Comparison of ENCODE assay signal across 8 cellular contexts in the genomic region with DNA sequence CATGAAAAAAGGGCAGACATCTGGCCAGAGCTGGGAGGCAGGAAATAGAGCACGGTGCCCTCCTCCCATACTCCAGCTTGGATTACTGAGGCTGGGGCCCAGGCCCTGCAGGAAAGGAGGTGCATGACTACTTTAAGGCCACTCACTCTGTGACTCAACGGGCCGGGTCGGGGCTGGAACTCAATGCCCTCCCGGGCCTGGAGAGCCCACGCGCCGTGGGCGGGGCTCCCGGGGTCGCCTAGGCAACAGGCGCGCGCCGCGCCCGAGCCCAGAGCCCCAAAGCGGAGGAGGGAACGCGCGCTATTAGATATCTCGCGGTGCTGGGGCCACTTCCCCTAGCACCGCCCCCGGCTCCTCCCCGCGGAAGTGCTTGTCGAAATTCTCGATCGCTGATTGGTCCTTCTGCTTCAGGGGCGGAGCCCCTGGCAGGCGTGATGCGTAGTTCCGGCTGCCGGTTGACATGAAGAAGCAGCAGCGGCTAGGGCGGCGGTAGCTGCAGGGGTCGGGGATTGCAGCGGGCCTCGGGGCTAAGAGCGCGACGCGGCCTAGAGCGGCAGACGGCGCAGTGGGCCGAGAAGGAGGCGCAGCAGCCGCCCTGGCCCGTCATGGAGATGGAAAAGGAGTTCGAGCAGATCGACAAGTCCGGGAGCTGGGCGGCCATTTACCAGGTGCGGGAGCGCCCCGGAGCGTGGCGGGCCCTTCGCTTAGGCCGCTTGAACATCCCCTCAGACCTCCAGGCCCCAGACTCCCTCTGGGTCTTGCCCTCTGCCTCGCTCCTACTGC. TPM values are rescaled to one million over a fixed set of nuclear protein-coding genes. Genes with fewer than 3 reads are reported as not detected.
A peak's percentile ranks its signal among the peaks of the same experiment; 100 is the strongest.
DNase-seq lines count a peak whose midpoint lies in the region; ATAC-seq, FAIRE-seq and TF ChIP-seq lines count a peak whose summit lies in the region.

A gene (plus strand): TSS at position 461 of the 783 bp plus-strand sequence. CDS start 145 bp downstream, at position 606.

- H3K27me3 ChIP-seq in bronchial epithelial cell (ENCODE audit: control insufficient read depth, insufficient read depth, low read length) (no peaks in the 10 kb centered on the region), smooth muscle cell (ENCODE audit: low read depth) (no peaks in the 10 kb centered on the region)

- ATAC-seq in GM18873 (IDR thresholded peaks at IDR 0.05; ENCODE audit: low FRiP score, unreplicated experiment) = peak; percentile 83
- peak; percentile 82 for ATAC-seq in HG03139 (IDR thresholded peaks at IDR 0.05; ENCODE audit: unreplicated experiment)

- H3K36me3 ChIP-seq in bronchial epithelial cell (ENCODE audit: control insufficient read depth, insufficient read depth, low read length) (no peaks in the 10 kb centered on the region), smooth muscle cell (ENCODE audit: low read depth) (no peaks in the 10 kb centered on the region)

- CTCF ChIA-PET in AG04449 (lab: Yijun Ruan, JAX) = interaction anchor here (1.0 to 1.8 kb wide), 4 partner anchors 13 to 26 kb away, joined by 3 to 6 read pairs (median 4); no protein-coding TSS in a partner anchor

- H3F3A ChIP-seq in smooth muscle cell (ENCODE audit: low read depth) = peaks cover under 1% of the 10 kb centered on the region

- H3K79me2 ChIP-seq in smooth muscle cell (ENCODE audit: low read depth) = peaks cover 48% of the 10 kb centered on the region

- peak within 1 kb of the TSS; percentile 97 for H3K9ac ChIP-seq in smooth muscle cell (ENCODE audit: low read depth)

- POLR2A ChIA-PET in AG04449 (lab: Yijun Ruan, JAX) = interaction anchor here (0.6 to 1.4 kb wide), 5 partner anchors 10 to 64 kb away, joined by 3 to 5 read pairs (median 3); no protein-coding TSS in a partner anchor

- DNase-seq in AG04449 (ENCODE audit: low read depth, low spot score) (peak; percentile 90), NCI-H2227 treated with DMSO at 0.1 percent for 48 hours (lab: John Stamatoyannopoulos, UW) (peak; percentile 96), bronchial epithelial cell (ENCODE audit: low read depth) (peak; percentile 97), iPS-NIHi11 (ENCODE audit: low spot score) (peak; percentile 98), smooth muscle cell (lab: John Stamatoyannopoulos, UW; ENCODE audit: unreplicated experiment) (peak; percentile 90)

- peak within 1 kb of the TSS; percentile 78 for H3K27ac ChIP-seq in smooth muscle cell (ENCODE audit: low read depth)

- H3K9me3 ChIP-seq in smooth muscle cell (replicated peaks; ENCODE audit: low read depth) = no peaks in the 10 kb centered on the region

- peaks cover 16% of the 10 kb centered on the region for H3K4me1 ChIP-seq in smooth muscle cell (ENCODE audit: low read depth)

- FAIRE-seq in bronchial epithelial cell (lab: Jason Lieb, UNC) = no peak

- TF ChIP-seq CTCF in AG04449 (IDR thresholded peaks at IDR 0.05; ENCODE audit: insufficient read depth, low read length, missing control alignments) (no peak), WI38 (IDR thresholded peaks at IDR 0.05; ENCODE audit: low read depth, low read length) (no peak), bronchial epithelial cell (IDR thresholded peaks at IDR 0.05; ENCODE audit: insufficient read depth, low read length, severe bottlenecking) (peak; percentile 38), smooth muscle cell (IDR thresholded peaks at IDR 0.05; ENCODE audit: borderline replicate concordance, insufficient read depth, poor library complexity, severe bottlenecking) (no peak)

- H2AFZ ChIP-seq in smooth muscle cell (ENCODE audit: low read depth) = no peak within 1 kb of the TSS

- H4K20me1 ChIP-seq in smooth muscle cell (ENCODE audit: low read depth) = peaks cover 37% of the 10 kb centered on the region

- H3K4me2 ChIP-seq in smooth muscle cell = peak within 1 kb of the TSS; percentile 99

- peak within 1 kb of the TSS; percentile 98 for H3K4me3 ChIP-seq in AG04449 (ENCODE audit: low read depth, low read length)
- H3K4me3 ChIP-seq in WI38 (ENCODE audit: low read depth, low read length) = peak within 1 kb of the TSS; percentile 97
- H3K4me3 ChIP-seq in bronchial epithelial cell (ENCODE audit: low read depth, low read length) = peak within 1 kb of the TSS; percentile 99
- H3K4me3 ChIP-seq in smooth muscle cell = peak within 1 kb of the TSS; percentile 78

- under 1% methylated on average over 63 of the region's 64 CpGs for WGBS in smooth muscle cell (ENCODE audit: low lambda C conversion rate)

RNA-seq across cellular contexts. Expression of the gene that starts here (rescaled TPM):
- total RNA-seq in bronchial epithelial cell (18.4 and 29.6 TPM in 2 replicates), smooth muscle cell (28.9 and 35.6 TPM in 2 replicates)
- 16.1 and 19.4 TPM in 2 replicates for polyA plus RNA-seq in smooth muscle cell

Comparison
In these comparisons a context has a peak if more than half of its experiments do, and no peak if none do; other contexts are left out.
1. Peak in every context shown above with its lines: DNase-seq, ATAC-seq, H3K4me3 ChIP-seq and H3K27ac ChIP-seq.